In the genomic region with DNA sequence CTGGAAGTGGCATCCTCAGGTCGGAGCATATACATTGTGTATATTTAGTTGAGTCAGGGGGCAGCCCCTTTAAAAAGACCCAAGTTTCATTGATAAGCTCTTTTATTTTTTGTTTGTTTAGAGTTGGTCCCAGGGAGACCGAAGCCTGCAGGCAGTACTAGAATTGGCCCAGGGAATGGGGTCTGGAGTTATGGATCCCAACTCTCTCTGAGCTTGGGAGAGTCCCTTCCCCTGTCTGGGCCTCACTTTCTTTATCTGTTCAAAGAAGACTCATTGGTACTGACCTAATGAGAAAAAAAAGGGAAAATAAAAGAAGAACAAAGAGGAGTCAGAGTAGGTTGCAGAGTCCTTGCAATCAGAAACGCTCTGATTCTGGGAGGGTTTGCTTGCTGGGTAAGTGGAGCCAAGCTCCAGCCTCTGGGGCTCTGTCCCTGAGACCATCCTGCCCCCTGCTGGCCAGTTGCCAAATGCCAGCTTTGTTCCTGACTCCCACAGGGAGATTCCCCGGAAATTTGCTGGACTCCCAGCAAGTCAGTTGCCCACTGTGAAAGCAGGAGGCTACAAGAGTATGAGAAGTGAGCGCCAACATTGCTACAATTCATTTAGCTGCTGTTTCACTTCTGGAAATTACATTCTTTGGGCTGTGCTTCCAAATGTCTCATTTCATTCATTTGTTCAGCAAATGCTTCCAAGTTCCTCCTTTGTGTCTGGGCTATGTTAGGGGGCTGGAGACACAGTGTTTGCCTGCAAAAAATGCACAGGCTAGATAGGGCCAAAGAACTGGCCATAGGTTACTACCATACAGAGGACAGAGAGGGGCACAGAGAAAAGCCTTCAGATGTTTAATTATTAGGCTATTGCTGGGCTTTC, we compare ENCODE assay signal across 9 cellular contexts.
DNase-seq lines count a peak whose midpoint lies in the region; ATAC-seq and TF ChIP-seq lines count a peak whose summit lies in the region.
"Had no signal": no experiment of that assay in that cellular context is flagged by ENCODE, and none has a peak within 500 bp of the region (broad histone marks: within the 10 kb centered on the region; RNA-seq: fewer than 3 reads in every experiment).

No MANE protein-coding gene starts in this region.

- H3K27me3 ChIP-seq in RWPE2 (ENCODE audit: insufficient read depth, poor library complexity, severe bottlenecking), result no peaks in the 10 kb centered on the region

- peak; percentile 80 for TF ChIP-seq CTCF in RWPE2 (IDR thresholded peaks at IDR 0.05; ENCODE audit: poor library complexity, severe bottlenecking)
- peak; percentile 97 for TF ChIP-seq CTCF in glutamatergic neuron (IDR thresholded peaks at IDR 0.05; ENCODE audit: partially characterized antibody, unreplicated experiment)

- no peak overlapping the region for H3K4me3 ChIP-seq in RWPE2 (ENCODE audit: severe bottlenecking)
- H3K4me3 ChIP-seq: skin epidermis had no signal

- no peak overlapping the region for H3K27ac Mint-ChIP-seq in glutamatergic neuron (ENCODE audit: unreplicated experiment)

- no peaks in the 10 kb centered on the region for H3K36me3 ChIP-seq in RWPE2 (ENCODE audit: low read depth)

- H3K27me3 Mint-ChIP-seq in glutamatergic neuron (ENCODE audit: unreplicated experiment), result peaks cover 5% of the 10 kb centered on the region

- H3K4me3 Mint-ChIP-seq in glutamatergic neuron (ENCODE audit: unreplicated experiment), result no peak overlapping the region

- DNase-seq in NK-92 treated with Interleukin-12 subunit alpha and Interleukin-12 subunit beta, amount 100 ng/mL, for 24 hours (lab: John Stamatoyannopoulos, UW), result peak; percentile 17
- DNase-seq in NK-92 (lab: John Stamatoyannopoulos, UW; ENCODE audit: unreplicated experiment), result no peak
- peak; percentile 82 for DNase-seq in KBM-7
- no peak for DNase-seq in RWPE2 (ENCODE audit: low spot score)
- peak; percentile 88 for DNase-seq in activated effector memory CD4-positive, alpha-beta T cell treated with anti-CD3 and anti-CD28 coated beads, Interleukin-2, amount 50 U/mL, for 16 hours
- DNase-seq in glutamatergic neuron, result peak; percentile 96
- DNase-seq in renal cortical epithelial cell (ENCODE audit: low read depth), result peak; percentile 59

- in situ Hi-C loops in KBM-7 (cut with MboI; ENCODE audit: low pct_unique_long_range_greater_than_20kb, low sequenced_read_pairs), result no loop called here

- H3K4me1 ChIP-seq in RWPE2 (ENCODE audit: insufficient read depth, poor library complexity, severe bottlenecking), result no peaks in the 10 kb centered on the region

- H3K9me3 ChIP-seq in RWPE2 (ENCODE audit: severe bottlenecking), result no peaks in the 10 kb centered on the region

- ATAC-seq in RWPE2 (ENCODE audit: low read depth) (peak; percentile 85), GM18858 (IDR thresholded peaks at IDR 0.05; ENCODE audit: unreplicated experiment) (no peak)

- H3K27ac ChIP-seq in RWPE2 (ENCODE audit: poor library complexity, severe bottlenecking), result no peak overlapping the region
- H3K27ac ChIP-seq: skin epidermis had no signal

- H3K36me3 Mint-ChIP-seq in glutamatergic neuron (ENCODE audit: unreplicated experiment), result no peaks in the 10 kb centered on the region

- no peaks in the 10 kb centered on the region for H3K4me1 Mint-ChIP-seq in glutamatergic neuron (ENCODE audit: low read depth, unreplicated experiment)

- no peaks in the 10 kb centered on the region for H3K9me3 Mint-ChIP-seq in glutamatergic neuron (ENCODE audit: unreplicated experiment)

Comparison
In these comparisons a context has a peak if more than half of its experiments do, and no peak if none do; other contexts are left out.
1. DNase-seq: peak in NK-92 treated with Interleukin-12 subunit alpha and Interleukin-12 subunit beta, amount 100 ng/mL, for 24 hours (single experiment), KBM-7 (single experiment), activated effector memory CD4-positive, alpha-beta T cell treated with anti-CD3 and anti-CD28 coated beads, Interleukin-2, amount 50 U/mL, for 16 hours (single experiment), glutamatergic neuron (single experiment) and renal cortical epithelial cell (single experiment); none in NK-92 (single experiment) and RWPE2 (single experiment).